Comparison of ENCODE assay signal across 10 cellular contexts in genomic region chr15:43483306-43484128, GRCh38. TPM values are rescaled to one million over a fixed set of nuclear protein-coding genes. Genes with fewer than 3 reads are reported as not detected.
DNase-seq lines count a peak whose midpoint lies in the region; ATAC-seq and TF ChIP-seq lines count a peak whose summit lies in the region.
"Had no signal": no experiment of that assay in that cellular context is flagged by ENCODE, and none has a peak within 500 bp of the region (broad histone marks: within the 10 kb centered on the region; RNA-seq: fewer than 3 reads in every experiment).

No MANE protein-coding gene starts in this region.

- intact Hi-C loops in right lobe of liver (cut with DNase I): no loop called here

- no peak overlapping the region for H3K4me3 Mint-ChIP-seq in activated T-helper 17 cell treated with anti-CD3 and anti-CD28 coated beads, Interleukin-2, amount 50 U/mL, for 72 hours
- no peak overlapping the region for H3K4me3 Mint-ChIP-seq in activated CD4-positive, alpha-beta memory T cell treated with anti-CD3 and anti-CD28 coated beads, Interleukin-2, amount 10 ng/mL, durations not matched to agents 7 days and 5 days

- H3K27me3 ChIP-seq in right lobe of liver: no peaks in the 10 kb centered on the region

- H3K4me1 ChIP-seq in right lobe of liver: no peaks in the 10 kb centered on the region

- H3K27ac ChIP-seq in right lobe of liver: no peak overlapping the region

- POLR2A ChIA-PET in activated CD4-positive, alpha-beta memory T cell treated with anti-CD3 and anti-CD28 coated beads, Interleukin-2, amount 10 ng/mL, durations not matched to agents 7 days and 5 days (lab: Charles Lee): interaction anchor here (1.0 kb wide), 1 partner anchor 27 kb away, joined by 3 read pairs; no protein-coding TSS in a partner anchor

- peaks cover 10% of the 10 kb centered on the region for H3K4me1 Mint-ChIP-seq in activated T-helper 17 cell treated with anti-CD3 and anti-CD28 coated beads, Interleukin-2, amount 50 U/mL, for 72 hours
- H3K4me1 Mint-ChIP-seq in activated CD4-positive, alpha-beta memory T cell treated with anti-CD3 and anti-CD28 coated beads, Interleukin-2, amount 10 ng/mL, durations not matched to agents 7 days and 5 days: peaks cover 3% of the 10 kb centered on the region

- 82% methylated on average over 4 of the region's 4 CpGs for WGBS in right lobe of liver (ENCODE audit: insufficient coverage, low coverage, low lambda C conversion rate, missing lambda C conversion rate)

- CTCF ChIA-PET in activated CD4-positive, alpha-beta memory T cell treated with anti-CD3 and anti-CD28 coated beads, Interleukin-2, amount 10 ng/mL, durations not matched to agents 7 days and 5 days (lab: Charles Lee): interaction anchor here (0.6 to 1.2 kb wide), 5 partner anchors 27 to 107 kb away, joined by 3 to 7 read pairs (median 4); no protein-coding TSS in a partner anchor

- no peak for TF ChIP-seq POLR2A in right lobe of liver (IDR thresholded peaks at IDR 0.05)

- H3K27ac Mint-ChIP-seq in activated T-helper 17 cell treated with anti-CD3 and anti-CD28 coated beads, Interleukin-2, amount 50 U/mL, for 72 hours: peak overlapping the region; percentile 22
- no peak overlapping the region for H3K27ac Mint-ChIP-seq in activated CD4-positive, alpha-beta memory T cell treated with anti-CD3 and anti-CD28 coated beads, Interleukin-2, amount 10 ng/mL, durations not matched to agents 7 days and 5 days

- H3K9me3 Mint-ChIP-seq in activated T-helper 17 cell treated with anti-CD3 and anti-CD28 coated beads, Interleukin-2, amount 50 U/mL, for 72 hours: no peaks in the 10 kb centered on the region
- no peaks in the 10 kb centered on the region for H3K9me3 Mint-ChIP-seq in activated CD4-positive, alpha-beta memory T cell treated with anti-CD3 and anti-CD28 coated beads, Interleukin-2, amount 10 ng/mL, durations not matched to agents 7 days and 5 days

- peaks cover 0 to 18% (median 2%) of the 10 kb centered on the region in 4 donors for H3K36me3 ChIP-seq in right lobe of liver

- no peak overlapping the region for H3K4me3 ChIP-seq in AG10803 (ENCODE audit: low read length)
- H3K4me3 ChIP-seq in right lobe of liver: no peak overlapping the region

- TF ChIP-seq CTCF in AG10803 (conservative IDR thresholded peaks at IDR 0.05; ENCODE audit: low read length) (peak; percentile 62), GM20000 (IDR thresholded peaks at IDR 0.05; ENCODE audit: extremely low read depth, missing control alignments) (peak; percentile 31), right lobe of liver (IDR thresholded peaks at IDR 0.05) (peak; percentile 16 to 27 (median 17))

- H3K27me3 Mint-ChIP-seq in activated T-helper 17 cell treated with anti-CD3 and anti-CD28 coated beads, Interleukin-2, amount 50 U/mL, for 72 hours: no peaks in the 10 kb centered on the region
- H3K27me3 Mint-ChIP-seq in activated CD4-positive, alpha-beta memory T cell treated with anti-CD3 and anti-CD28 coated beads, Interleukin-2, amount 10 ng/mL, durations not matched to agents 7 days and 5 days: no peaks in the 10 kb centered on the region

- ATAC-seq in activated T-helper 17 cell treated with anti-CD3 and anti-CD28 coated beads, Interleukin-2, amount 50 U/mL, for 72 hours (replicated peaks): no peak
- ATAC-seq in right lobe of liver: no peak

- peaks cover 68% of the 10 kb centered on the region for H3K36me3 Mint-ChIP-seq in activated T-helper 17 cell treated with anti-CD3 and anti-CD28 coated beads, Interleukin-2, amount 50 U/mL, for 72 hours (ENCODE audit: low read depth)
- peaks cover 31% of the 10 kb centered on the region for H3K36me3 Mint-ChIP-seq in activated CD4-positive, alpha-beta memory T cell treated with anti-CD3 and anti-CD28 coated beads, Interleukin-2, amount 10 ng/mL, durations not matched to agents 7 days and 5 days (ENCODE audit: low read depth)

- H3K9me3 ChIP-seq in right lobe of liver: no peaks in the 10 kb centered on the region

- DNase-seq in AG10803 (ENCODE audit: low read depth) (peak; percentile 38), GM20000 (ENCODE audit: low spot score) (no peak), right lobe of liver (no peak), anterior cingulate cortex (lab: John Stamatoyannopoulos, UW) (no peak), NCI-H146 (lab: John Stamatoyannopoulos, UW) (no peak)
- no peak for DNase-seq in activated CD4-positive, alpha-beta memory T cell treated with anti-CD3 and anti-CD28 coated beads, Interleukin-2, amount 10 ng/mL, durations not matched to agents 7 days and 5 days
- DNase-seq in stimulated activated CD4-positive, alpha-beta T cell treated with anti-CD3 and anti-CD28 coated beads, Interleukin-4, amount 100 ng/mL, for 1 hour: no peak
- DNase-seq: activated naive CD4-positive, alpha-beta T cell treated with Interleukin-2 at 50 U/mL for 16 hours; NCI-H1417 treated with DMSO at 0.1 percent for 48 hours had no signal

RNA-seq across cellular contexts. Expression of gene TP53BP1, which starts 9.4 kb away (rescaled TPM):
- 10 to 100 TPM; 29.9 to 30.9 TPM for total RNA-seq in activated T-helper 17 cell treated with anti-CD3 and anti-CD28 coated beads, Interleukin-2, amount 50 U/mL, for 72 hours
- total RNA-seq in right lobe of liver: 10 to 100 TPM in 5 of 6 experiments, 1 to 10 TPM in 1; 4.9 to 12.2 (median 10.8) TPM
- total RNA-seq in activated CD4-positive, alpha-beta memory T cell treated with anti-CD3 and anti-CD28 coated beads, Interleukin-2, amount 10 ng/mL, durations not matched to agents 7 days and 5 days: 10 to 100 TPM; 26.6 to 28.1 TPM

RNA-seq across cellular contexts. Expression of gene MAP1A, which starts 33.9 kb away (rescaled TPM):
- total RNA-seq in activated T-helper 17 cell treated with anti-CD3 and anti-CD28 coated beads, Interleukin-2, amount 50 U/mL, for 72 hours: 1 to 10 TPM; 1.7 to 3.5 TPM
- total RNA-seq in right lobe of liver: under 1 TPM; 0.09 to 0.56 (median 0.24) TPM
- total RNA-seq in activated CD4-positive, alpha-beta memory T cell treated with anti-CD3 and anti-CD28 coated beads, Interleukin-2, amount 10 ng/mL, durations not matched to agents 7 days and 5 days: 1 to 10 TPM; 8.7 to 9.3 TPM
